In the genomic region with DNA sequence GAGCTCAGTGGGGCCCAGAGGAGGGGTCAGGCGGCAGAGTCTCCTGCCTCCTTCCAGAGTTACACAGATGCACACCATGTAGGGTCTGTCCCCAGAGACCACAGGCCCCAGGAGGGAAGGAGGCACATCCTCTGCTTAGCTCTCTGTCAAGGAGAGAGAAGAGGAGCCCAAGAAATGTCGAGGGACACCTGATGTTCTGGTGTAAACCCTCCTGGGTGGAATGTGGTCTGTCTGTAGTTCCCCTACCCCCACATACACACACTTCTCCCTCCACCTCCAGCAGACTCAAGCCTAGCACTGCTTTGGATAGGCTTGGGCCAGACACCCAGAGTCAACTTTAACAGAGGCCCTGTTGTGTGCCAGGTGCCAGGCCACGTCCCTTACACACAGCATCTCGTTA, we compare ENCODE assay signal across 25 cellular contexts. TPM values are rescaled to one million over a fixed set of nuclear protein-coding genes. Genes with fewer than 3 reads are reported as not detected.
A peak's percentile ranks its signal among the peaks of the same experiment; 100 is the strongest.
DNase-seq lines count a peak whose midpoint lies in the region; ATAC-seq and TF ChIP-seq lines count a peak whose summit lies in the region.
"Had no signal": no experiment of that assay in that cellular context is flagged by ENCODE, and none has a peak within 500 bp of the region (broad histone marks: within the 10 kb centered on the region; RNA-seq: fewer than 3 reads in every experiment).

No MANE protein-coding gene starts in this region.

- WGBS in testis, 2 donors: 85 to 100% methylated on average over 1 to 4 of the region's 4 CpGs

- H3K4me3 ChIP-seq in testis: no peak overlapping the region
- H3K4me3 ChIP-seq: MG63, SJSA1 had no signal

- H3K9me3 ChIP-seq in testis: no peaks in the 10 kb centered on the region
- H3K9me3 ChIP-seq: BE2C, Caco-2, MG63, SJSA1 had no signal

- TF ChIP-seq POLR2A in testis (IDR thresholded peaks at IDR 0.05): no peak

- TF ChIP-seq CTCF in testis (IDR thresholded peaks at IDR 0.05): no peak

- ATAC-seq in activated T-cell treated with anti-CD3 and anti-CD28 coated beads, Interleukin-2, amount 50 U/mL, for 72 hours (replicated peaks in 1 of 2): no peak
- ATAC-seq in activated CD8-positive, alpha-beta T cell treated with anti-CD3 and anti-CD28 coated beads, Interleukin-2, amount 10 ng/mL, durations not matched to agents 7 days and 5 days: no peak
- no peak for ATAC-seq in stimulated activated effector memory CD8-positive, alpha-beta T cell treated with anti-CD3 and anti-CD28 coated beads, Interleukin-12 subunit alpha, Interleukin-12 subunit beta, amount 100 ng/mL, for 72 hours
- no peak for ATAC-seq in left cardiac atrium
- ATAC-seq: CD8-positive, alpha-beta T cell; HCT116 had no signal

- no peak for DNase-seq in activated T-cell treated with anti-CD3 and anti-CD28 coated beads, Interleukin-2, amount 50 U/mL, for 24 hours
- DNase-seq in activated T-cell treated with anti-CD3 and anti-CD28 coated beads, Interleukin-2, amount 50 U/mL, for 72 hours: no peak
- DNase-seq in D341Med (ENCODE audit: low spot score) (peak; percentile 66), testis (no peak), left cardiac atrium (no peak)
- no peak for DNase-seq in activated CD8-positive, alpha-beta T cell treated with anti-CD3 and anti-CD28 coated beads, Interleukin-2, amount 10 ng/mL, durations not matched to agents 7 days and 5 days
- no peak for DNase-seq in stimulated activated effector memory CD8-positive, alpha-beta T cell treated with anti-CD3 and anti-CD28 coated beads, Interleukin-12 subunit alpha, Interleukin-12 subunit beta, amount 100 ng/mL, for 72 hours (ENCODE audit: low spot score in 2 of 2)
- DNase-seq in activated T-helper 1 cell treated with anti-CD3 and anti-CD28 coated beads, Interleukin-12 subunit alpha, Interleukin-12 subunit beta, Interleukin-2, Interleukin-4 antibody, amounts not matched to agents 30 ng/mL and 10 ng/mL and 1 ng/mL, durations not matched to agents 14 hours and 24 hours and 36 hours (ENCODE audit: low spot score): no peak
- DNase-seq: 8988T; ACHN; BE2C; Caco-2; CD8-positive, alpha-beta T cell; DMS 273 treated with DMSO at 0.1 percent for 48 hours; DMS79 treated with DMSO at 0.1 percent for 48 hours; KG1; MG63; NCI-H2029; NCI-H446; NCI-H524 treated with DMSO at 0.1 percent for 48 hours; NCI-H82; Right ventricle myocardium superior; RPMI8226 had no signal

- no peaks in the 10 kb centered on the region for H3K27me3 ChIP-seq in testis
- H3K27me3 ChIP-seq: MG63, SJSA1 had no signal

- no peaks in the 10 kb centered on the region for H3K36me3 ChIP-seq in testis (ENCODE audit: low read depth, missing control alignments)
- H3K36me3 ChIP-seq: BE2C, MG63, SJSA1 had no signal

- intact Hi-C loops in activated T-helper 1 cell treated with anti-CD3 and anti-CD28 coated beads, Interleukin-12 subunit alpha, Interleukin-12 subunit beta, Interleukin-2, Interleukin-4 antibody, amounts not matched to agents 30 ng/mL and 10 ng/mL and 1 ng/mL, durations not matched to agents 14 hours and 24 hours and 36 hours (cut with micrococcal nuclease): no loop called here
- intact Hi-C loops in testis (cut with DNase I; ENCODE audit: low total_unique reads): no loop called here
- intact Hi-C loops in left cardiac atrium (cut with DNase I): no loop called here

- CTCF ChIA-PET in activated CD8-positive, alpha-beta T cell treated with anti-CD3 and anti-CD28 coated beads, Interleukin-2, amount 10 ng/mL, durations not matched to agents 7 days and 5 days (lab: Charles Lee): interaction anchor here (0.7 to 2.9 kb wide), 5 partner anchors 10 to 53 kb away, joined by 3 to 11 read pairs (median 3); no protein-coding TSS in a partner anchor

- no peaks in the 10 kb centered on the region for H3K4me1 ChIP-seq in testis
- H3K4me1 ChIP-seq: BE2C, Caco-2, SJSA1 had no signal

- peak overlapping the region; percentile 60 for H3K27ac Mint-ChIP-seq in activated T-cell treated with anti-CD3 and anti-CD28 coated beads, Interleukin-2, amount 50 U/mL, for 24 hours
- H3K27ac Mint-ChIP-seq in activated T-cell treated with anti-CD3 and anti-CD28 coated beads, Interleukin-2, amount 50 U/mL, for 72 hours: no peak overlapping the region
- peak overlapping the region; percentile 71 for H3K27ac Mint-ChIP-seq in activated CD8-positive, alpha-beta T cell treated with anti-CD3 and anti-CD28 coated beads, Interleukin-2, amount 10 ng/mL, durations not matched to agents 7 days and 5 days
- peak overlapping the region; percentile 29 for H3K27ac Mint-ChIP-seq in stimulated activated effector memory CD8-positive, alpha-beta T cell treated with anti-CD3 and anti-CD28 coated beads, Interleukin-12 subunit alpha, Interleukin-12 subunit beta, amount 100 ng/mL, for 72 hours
- no peak overlapping the region for H3K27ac Mint-ChIP-seq in activated T-helper 1 cell treated with anti-CD3 and anti-CD28 coated beads, Interleukin-12 subunit alpha, Interleukin-12 subunit beta, Interleukin-2, Interleukin-4 antibody, amounts not matched to agents 30 ng/mL and 10 ng/mL and 1 ng/mL, durations not matched to agents 14 hours and 24 hours and 36 hours
- H3K27ac Mint-ChIP-seq: CD8-positive, alpha-beta T cell had no signal

- H3K36me3 Mint-ChIP-seq in activated T-cell treated with anti-CD3 and anti-CD28 coated beads, Interleukin-2, amount 50 U/mL, for 24 hours (ENCODE audit: low read depth): peaks cover 98% of the 10 kb centered on the region
- H3K36me3 Mint-ChIP-seq in activated T-cell treated with anti-CD3 and anti-CD28 coated beads, Interleukin-2, amount 50 U/mL, for 72 hours (ENCODE audit: insufficient read depth in 2 of 2): peaks cover 8 to 16% of the 10 kb centered on the region in 2 donors
- H3K36me3 Mint-ChIP-seq in activated CD8-positive, alpha-beta T cell treated with anti-CD3 and anti-CD28 coated beads, Interleukin-2, amount 10 ng/mL, durations not matched to agents 7 days and 5 days (ENCODE audit: low read depth): peaks cover 70% of the 10 kb centered on the region
- peaks cover 92% of the 10 kb centered on the region for H3K36me3 Mint-ChIP-seq in stimulated activated effector memory CD8-positive, alpha-beta T cell treated with anti-CD3 and anti-CD28 coated beads, Interleukin-12 subunit alpha, Interleukin-12 subunit beta, amount 100 ng/mL, for 72 hours
- peaks cover 23% of the 10 kb centered on the region for H3K36me3 Mint-ChIP-seq in activated T-helper 1 cell treated with anti-CD3 and anti-CD28 coated beads, Interleukin-12 subunit alpha, Interleukin-12 subunit beta, Interleukin-2, Interleukin-4 antibody, amounts not matched to agents 30 ng/mL and 10 ng/mL and 1 ng/mL, durations not matched to agents 14 hours and 24 hours and 36 hours (ENCODE audit: low read depth)

- no peaks in the 10 kb centered on the region for H3K9me3 Mint-ChIP-seq in activated T-cell treated with anti-CD3 and anti-CD28 coated beads, Interleukin-2, amount 50 U/mL, for 24 hours
- no peaks in the 10 kb centered on the region for H3K9me3 Mint-ChIP-seq in activated T-cell treated with anti-CD3 and anti-CD28 coated beads, Interleukin-2, amount 50 U/mL, for 72 hours
- no peaks in the 10 kb centered on the region for H3K9me3 Mint-ChIP-seq in activated CD8-positive, alpha-beta T cell treated with anti-CD3 and anti-CD28 coated beads, Interleukin-2, amount 10 ng/mL, durations not matched to agents 7 days and 5 days (ENCODE audit: insufficient read depth)
- H3K9me3 Mint-ChIP-seq in stimulated activated effector memory CD8-positive, alpha-beta T cell treated with anti-CD3 and anti-CD28 coated beads, Interleukin-12 subunit alpha, Interleukin-12 subunit beta, amount 100 ng/mL, for 72 hours: no peaks in the 10 kb centered on the region
- no peaks in the 10 kb centered on the region for H3K9me3 Mint-ChIP-seq in activated T-helper 1 cell treated with anti-CD3 and anti-CD28 coated beads, Interleukin-12 subunit alpha, Interleukin-12 subunit beta, Interleukin-2, Interleukin-4 antibody, amounts not matched to agents 30 ng/mL and 10 ng/mL and 1 ng/mL, durations not matched to agents 14 hours and 24 hours and 36 hours
- H3K9me3 Mint-ChIP-seq: CD8-positive, alpha-beta T cell had no signal

- H3K27ac ChIP-seq in testis: no peak overlapping the region
- H3K27ac ChIP-seq: SJSA1 had no signal

- no peak overlapping the region for H3K4me3 Mint-ChIP-seq in activated T-cell treated with anti-CD3 and anti-CD28 coated beads, Interleukin-2, amount 50 U/mL, for 24 hours
- H3K4me3 Mint-ChIP-seq in activated T-cell treated with anti-CD3 and anti-CD28 coated beads, Interleukin-2, amount 50 U/mL, for 72 hours: no peak overlapping the region
- no peak overlapping the region for H3K4me3 Mint-ChIP-seq in activated CD8-positive, alpha-beta T cell treated with anti-CD3 and anti-CD28 coated beads, Interleukin-2, amount 10 ng/mL, durations not matched to agents 7 days and 5 days
- no peak overlapping the region for H3K4me3 Mint-ChIP-seq in stimulated activated effector memory CD8-positive, alpha-beta T cell treated with anti-CD3 and anti-CD28 coated beads, Interleukin-12 subunit alpha, Interleukin-12 subunit beta, amount 100 ng/mL, for 72 hours
- H3K4me3 Mint-ChIP-seq in activated T-helper 1 cell treated with anti-CD3 and anti-CD28 coated beads, Interleukin-12 subunit alpha, Interleukin-12 subunit beta, Interleukin-2, Interleukin-4 antibody, amounts not matched to agents 30 ng/mL and 10 ng/mL and 1 ng/mL, durations not matched to agents 14 hours and 24 hours and 36 hours: no peak overlapping the region
- H3K4me3 Mint-ChIP-seq: CD8-positive, alpha-beta T cell had no signal

- H3K4me1 Mint-ChIP-seq in activated T-cell treated with anti-CD3 and anti-CD28 coated beads, Interleukin-2, amount 50 U/mL, for 24 hours (ENCODE audit: low read depth): no peaks in the 10 kb centered on the region
- no peaks in the 10 kb centered on the region for H3K4me1 Mint-ChIP-seq in activated T-cell treated with anti-CD3 and anti-CD28 coated beads, Interleukin-2, amount 50 U/mL, for 72 hours (ENCODE audit: low read depth)
- H3K4me1 Mint-ChIP-seq in activated CD8-positive, alpha-beta T cell treated with anti-CD3 and anti-CD28 coated beads, Interleukin-2, amount 10 ng/mL, durations not matched to agents 7 days and 5 days (ENCODE audit: low read depth): no peaks in the 10 kb centered on the region
- no peaks in the 10 kb centered on the region for H3K4me1 Mint-ChIP-seq in stimulated activated effector memory CD8-positive, alpha-beta T cell treated with anti-CD3 and anti-CD28 coated beads, Interleukin-12 subunit alpha, Interleukin-12 subunit beta, amount 100 ng/mL, for 72 hours
- no peaks in the 10 kb centered on the region for H3K4me1 Mint-ChIP-seq in activated T-helper 1 cell treated with anti-CD3 and anti-CD28 coated beads, Interleukin-12 subunit alpha, Interleukin-12 subunit beta, Interleukin-2, Interleukin-4 antibody, amounts not matched to agents 30 ng/mL and 10 ng/mL and 1 ng/mL, durations not matched to agents 14 hours and 24 hours and 36 hours (ENCODE audit: low read depth)

- POLR2A ChIA-PET in activated CD8-positive, alpha-beta T cell treated with anti-CD3 and anti-CD28 coated beads, Interleukin-2, amount 10 ng/mL, durations not matched to agents 7 days and 5 days (lab: Charles Lee): interaction anchor here (0.7 to 1.3 kb wide), 3 partner anchors 10 to 30 kb away, joined by 3 to 4 read pairs (median 4); no protein-coding TSS in a partner anchor

- H3K27me3 Mint-ChIP-seq in activated T-cell treated with anti-CD3 and anti-CD28 coated beads, Interleukin-2, amount 50 U/mL, for 24 hours: no peaks in the 10 kb centered on the region
- H3K27me3 Mint-ChIP-seq in activated T-cell treated with anti-CD3 and anti-CD28 coated beads, Interleukin-2, amount 50 U/mL, for 72 hours (ENCODE audit: low read depth): no peaks in the 10 kb centered on the region
- no peaks in the 10 kb centered on the region for H3K27me3 Mint-ChIP-seq in activated CD8-positive, alpha-beta T cell treated with anti-CD3 and anti-CD28 coated beads, Interleukin-2, amount 10 ng/mL, durations not matched to agents 7 days and 5 days (ENCODE audit: low read depth)
- no peaks in the 10 kb centered on the region for H3K27me3 Mint-ChIP-seq in activated T-helper 1 cell treated with anti-CD3 and anti-CD28 coated beads, Interleukin-12 subunit alpha, Interleukin-12 subunit beta, Interleukin-2, Interleukin-4 antibody, amounts not matched to agents 30 ng/mL and 10 ng/mL and 1 ng/mL, durations not matched to agents 14 hours and 24 hours and 36 hours (ENCODE audit: insufficient read depth)

RNA-seq across cellular contexts. Expression of gene KIF21B, which starts 34.2 kb away (rescaled TPM):
- 100 to 1,000 TPM in 1 of 2 donors, 10 to 100 TPM in 1; 91.7 to 101 TPM for total RNA-seq in activated T-cell treated with anti-CD3 and anti-CD28 coated beads, Interleukin-2, amount 50 U/mL, for 72 hours
- total RNA-seq in activated CD8-positive, alpha-beta T cell treated with anti-CD3 and anti-CD28 coated beads, Interleukin-2, amount 10 ng/mL, durations not matched to agents 7 days and 5 days: 100 to 1,000 TPM; 158 to 162 TPM
- total RNA-seq in activated T-helper 1 cell treated with anti-CD3 and anti-CD28 coated beads, Interleukin-12 subunit alpha, Interleukin-12 subunit beta, Interleukin-2, Interleukin-4 antibody, amounts not matched to agents 30 ng/mL and 10 ng/mL and 1 ng/mL, durations not matched to agents 14 hours and 24 hours and 36 hours: 50.4 and 52.0 TPM in 2 replicates
- 10 to 100 TPM; 23.3 to 32.7 TPM for total RNA-seq in testis
- polyA plus RNA-seq in testis (ENCODE audit: insufficient read depth, low read depth, low replicate concordance): 32.3 TPM
- total RNA-seq in left cardiac atrium: 1 to 10 TPM in 1 of 2 donors, under 1 TPM in 1; 0.94 to 1.0 TPM

Comparison
In these comparisons a context has a peak if more than half of its experiments do, and no peak if none do; other contexts are left out.
1. H3K27ac Mint-ChIP-seq: peak in activated T-cell treated with anti-CD3 and anti-CD28 coated beads, Interleukin-2, amount 50 U/mL, for 24 hours (single experiment), activated CD8-positive, alpha-beta T cell treated with anti-CD3 and anti-CD28 coated beads, Interleukin-2, amount 10 ng/mL, durations not matched to agents 7 days and 5 days (single experiment) and stimulated activated effector memory CD8-positive, alpha-beta T cell treated with anti-CD3 and anti-CD28 coated beads, Interleukin-12 subunit alpha, Interleukin-12 subunit beta, amount 100 ng/mL, for 72 hours (single experiment); none in activated T-cell treated with anti-CD3 and anti-CD28 coated beads, Interleukin-2, amount 50 U/mL, for 72 hours (single experiment) and activated T-helper 1 cell treated with anti-CD3 and anti-CD28 coated beads, Interleukin-12 subunit alpha, Interleukin-12 subunit beta, Interleukin-2, Interleukin-4 antibody, amounts not matched to agents 30 ng/mL and 10 ng/mL and 1 ng/mL, durations not matched to agents 14 hours and 24 hours and 36 hours (single experiment).
2. RNA of gene KIF21B, which starts 34.2 kb away (total RNA-seq): 158 to 162 TPM in activated CD8-positive, alpha-beta T cell treated with anti-CD3 and anti-CD28 coated beads, Interleukin-2, amount 10 ng/mL, durations not matched to agents 7 days and 5 days, 91.7 to 101 TPM in activated T-cell treated with anti-CD3 and anti-CD28 coated beads, Interleukin-2, amount 50 U/mL, for 72 hours, 50.4 to 52.0 TPM in activated T-helper 1 cell treated with anti-CD3 and anti-CD28 coated beads, Interleukin-12 subunit alpha, Interleukin-12 subunit beta, Interleukin-2, Interleukin-4 antibody, amounts not matched to agents 30 ng/mL and 10 ng/mL and 1 ng/mL, durations not matched to agents 14 hours and 24 hours and 36 hours and 23.3 to 32.7 TPM in testis; 0.94 to 1.0 TPM in left cardiac atrium; every median in the first group is over 10 times any median in the second.